In genomic region chr13:77180011-77180410, GRCh38 we compare ENCODE assay signal across 19 cellular contexts.
DNase-seq lines count a peak whose midpoint lies in the region; ATAC-seq lines count a peak whose summit lies in the region.
"Had no signal": no experiment of that assay in that cellular context is flagged by ENCODE, and none has a peak within 500 bp of the region (broad histone marks: within the 10 kb centered on the region; RNA-seq: fewer than 3 reads in every experiment).

No MANE protein-coding gene starts in this region.

- H2AFZ ChIP-seq in trophoblast cell (ENCODE audit: insufficient read depth, low read length, poor library complexity), result no peak overlapping the region
- H2AFZ ChIP-seq: GM23338 had no signal

- peaks cover 10% of the 10 kb centered on the region for H3K4me1 Mint-ChIP-seq in activated naive CD8-positive, alpha-beta T cell treated with anti-CD3 and anti-CD28 coated beads, Interleukin-2, amount 10 ng/mL, durations not matched to agents 7 days and 5 days
- H3K4me1 Mint-ChIP-seq in activated naive CD8-positive, alpha-beta T cell treated with anti-CD3 and anti-CD28 coated beads for 36 hours, result peaks cover 12% of the 10 kb centered on the region
- H3K4me1 Mint-ChIP-seq in T-helper 17 cell, result peaks cover 13% of the 10 kb centered on the region
- peaks cover 15% of the 10 kb centered on the region for H3K4me1 Mint-ChIP-seq in stimulated activated memory B cell treated with anti-CD40 and anti-IgM and Interleukin-4, amounts not matched to agents 10 μg/mL and 1 μg/mL and 100 μg/mL, for 72 hours
- H3K4me1 Mint-ChIP-seq: GM23338, H9 had no signal

- no peak overlapping the region for H2AK5ac ChIP-seq in trophoblast cell (ENCODE audit: low read length)

- no peaks in the 10 kb centered on the region for H3K27me3 Mint-ChIP-seq in activated naive CD8-positive, alpha-beta T cell treated with anti-CD3 and anti-CD28 coated beads, Interleukin-2, amount 10 ng/mL, durations not matched to agents 7 days and 5 days
- H3K27me3 Mint-ChIP-seq in activated naive CD8-positive, alpha-beta T cell treated with anti-CD3 and anti-CD28 coated beads for 36 hours, result no peaks in the 10 kb centered on the region
- H3K27me3 Mint-ChIP-seq in T-helper 17 cell, result no peaks in the 10 kb centered on the region
- no peaks in the 10 kb centered on the region for H3K27me3 Mint-ChIP-seq in stimulated activated memory B cell treated with anti-CD40 and anti-IgM and Interleukin-4, amounts not matched to agents 10 μg/mL and 1 μg/mL and 100 μg/mL, for 72 hours
- H3K27me3 Mint-ChIP-seq: CD4-positive, alpha-beta memory T cell had no signal

- H2BK12ac ChIP-seq in trophoblast cell (ENCODE audit: low read length), result no peak overlapping the region

- no CpG with 5 or more reads among the region's 4 CpGs for WGBS in trophoblast cell (ENCODE audit: extremely low coverage, insufficient coverage, insufficient read length)

- H3K4me1 ChIP-seq in trophoblast cell (ENCODE audit: control insufficient read depth in 1 of 2, insufficient read depth in 2 of 2, low read length in 2 of 2), result no peaks in the 10 kb centered on the region
- H3K4me1 ChIP-seq: A549 had no signal

- no peak overlapping the region for H3K18ac ChIP-seq in trophoblast cell (ENCODE audit: low read length)

- no peak overlapping the region for H3K27ac ChIP-seq in trophoblast cell (ENCODE audit: low read depth, low read length)
- H3K27ac ChIP-seq: A549 had no signal

- H4K91ac ChIP-seq in trophoblast cell (ENCODE audit: low read depth, low read length), result no peak overlapping the region

- no peak for DNase-seq in activated naive CD8-positive, alpha-beta T cell treated with anti-CD3 and anti-CD28 coated beads, Interleukin-2, amount 10 ng/mL, durations not matched to agents 7 days and 5 days
- DNase-seq in activated naive CD8-positive, alpha-beta T cell treated with anti-CD3 and anti-CD28 coated beads for 36 hours, result no peak
- DNase-seq in T-helper 17 cell (no peak), trophoblast cell (peak; percentile 69 to 87), DMS153 (lab: John Stamatoyannopoulos, UW) (no peak)
- DNase-seq in stimulated activated CD4-positive, alpha-beta T cell treated with anti-CD3 and anti-CD28 coated beads, Interleukin-4, amount 100 ng/mL, for 4 hours, result no peak
- DNase-seq: 8988T; ACHN; C1 segment of cervical spinal cord; Calu3; CD4-positive, alpha-beta memory T cell; COR-L47; DND-41; H9 had no signal

- no peak for ATAC-seq in activated naive CD8-positive, alpha-beta T cell treated with anti-CD3 and anti-CD28 coated beads, Interleukin-2, amount 10 ng/mL, durations not matched to agents 7 days and 5 days (ENCODE audit: low read depth)
- ATAC-seq in T-helper 17 cell (no peak), GM19035 (IDR thresholded peaks at IDR 0.05; ENCODE audit: unreplicated experiment) (no peak)
- no peak for ATAC-seq in stimulated activated memory B cell treated with anti-CD40 and anti-IgM and Interleukin-4, amounts not matched to agents 10 μg/mL and 1 μg/mL and 100 μg/mL, for 72 hours
- ATAC-seq: A549, GM23338, HCT116 had no signal

- H3K9me3 Mint-ChIP-seq in activated naive CD8-positive, alpha-beta T cell treated with anti-CD3 and anti-CD28 coated beads, Interleukin-2, amount 10 ng/mL, durations not matched to agents 7 days and 5 days, result no peaks in the 10 kb centered on the region
- no peaks in the 10 kb centered on the region for H3K9me3 Mint-ChIP-seq in activated naive CD8-positive, alpha-beta T cell treated with anti-CD3 and anti-CD28 coated beads for 36 hours
- H3K9me3 Mint-ChIP-seq in stimulated activated memory B cell treated with anti-CD40 and anti-IgM and Interleukin-4, amounts not matched to agents 10 μg/mL and 1 μg/mL and 100 μg/mL, for 72 hours, result no peaks in the 10 kb centered on the region
- H3K9me3 Mint-ChIP-seq: CD4-positive, alpha-beta memory T cell; GM23338; H9 had no signal

- H3K27ac Mint-ChIP-seq in activated naive CD8-positive, alpha-beta T cell treated with anti-CD3 and anti-CD28 coated beads, Interleukin-2, amount 10 ng/mL, durations not matched to agents 7 days and 5 days, result peak overlapping the region; percentile 50
- no peak overlapping the region for H3K27ac Mint-ChIP-seq in activated naive CD8-positive, alpha-beta T cell treated with anti-CD3 and anti-CD28 coated beads for 36 hours
- H3K27ac Mint-ChIP-seq in T-helper 17 cell, result peak overlapping the region; percentile 56
- H3K27ac Mint-ChIP-seq in stimulated activated memory B cell treated with anti-CD40 and anti-IgM and Interleukin-4, amounts not matched to agents 10 μg/mL and 1 μg/mL and 100 μg/mL, for 72 hours, result peak overlapping the region; percentile 46

- H4K12ac ChIP-seq in trophoblast cell (ENCODE audit: low read depth, low read length), result no peak overlapping the region

- no peak overlapping the region for H3K4me3 Mint-ChIP-seq in activated naive CD8-positive, alpha-beta T cell treated with anti-CD3 and anti-CD28 coated beads, Interleukin-2, amount 10 ng/mL, durations not matched to agents 7 days and 5 days
- H3K4me3 Mint-ChIP-seq in activated naive CD8-positive, alpha-beta T cell treated with anti-CD3 and anti-CD28 coated beads for 36 hours, result no peak overlapping the region
- H3K4me3 Mint-ChIP-seq in T-helper 17 cell, result no peak overlapping the region
- H3K4me3 Mint-ChIP-seq in stimulated activated memory B cell treated with anti-CD40 and anti-IgM and Interleukin-4, amounts not matched to agents 10 μg/mL and 1 μg/mL and 100 μg/mL, for 72 hours, result no peak overlapping the region
- H3K4me3 Mint-ChIP-seq: CD4-positive, alpha-beta memory T cell; GM23338; H9 had no signal

- no peak overlapping the region for H3K4me3 ChIP-seq in trophoblast cell (ENCODE audit: low read depth, low read length)
- H3K4me3 ChIP-seq: A549, GM23338 had no signal

- no peaks in the 10 kb centered on the region for H3K27me3 ChIP-seq in trophoblast cell (ENCODE audit: insufficient read depth, low read length)

- H3K4ac ChIP-seq in trophoblast cell (ENCODE audit: low read depth, low read length), result no peak overlapping the region

- no peak overlapping the region for H3K4me2 ChIP-seq in trophoblast cell (ENCODE audit: low read length)
- H3K4me2 ChIP-seq: A549, GM23338 had no signal

- H3K36me3 Mint-ChIP-seq in activated naive CD8-positive, alpha-beta T cell treated with anti-CD3 and anti-CD28 coated beads, Interleukin-2, amount 10 ng/mL, durations not matched to agents 7 days and 5 days, result peaks cover 31% of the 10 kb centered on the region
- peaks cover 43% of the 10 kb centered on the region for H3K36me3 Mint-ChIP-seq in activated naive CD8-positive, alpha-beta T cell treated with anti-CD3 and anti-CD28 coated beads for 36 hours
- peaks cover 9% of the 10 kb centered on the region for H3K36me3 Mint-ChIP-seq in T-helper 17 cell (ENCODE audit: low read depth)
- peaks cover 35% of the 10 kb centered on the region for H3K36me3 Mint-ChIP-seq in stimulated activated memory B cell treated with anti-CD40 and anti-IgM and Interleukin-4, amounts not matched to agents 10 μg/mL and 1 μg/mL and 100 μg/mL, for 72 hours

- H4K8ac ChIP-seq in trophoblast cell (ENCODE audit: low read depth, low read length), result no peak overlapping the region

- H3K79me1 ChIP-seq in trophoblast cell (ENCODE audit: low read length), result peaks cover 2% of the 10 kb centered on the region

- no peaks in the 10 kb centered on the region for H3K79me2 ChIP-seq in trophoblast cell (ENCODE audit: control insufficient read depth, insufficient read depth, low read length, poor library complexity)

- no peak overlapping the region for H3K14ac ChIP-seq in trophoblast cell (ENCODE audit: low read length)

- H2BK120ac ChIP-seq in trophoblast cell (ENCODE audit: insufficient read depth, low read length, poor library complexity), result no peak overlapping the region

- no peak overlapping the region for H3K9ac ChIP-seq in trophoblast cell (ENCODE audit: low read length)

- no peak overlapping the region for H3K23ac ChIP-seq in trophoblast cell (ENCODE audit: low read length)

- POLR2A ChIA-PET in activated naive CD8-positive, alpha-beta T cell treated with anti-CD3 and anti-CD28 coated beads, Interleukin-2, amount 10 ng/mL, durations not matched to agents 7 days and 5 days (lab: Charles Lee), result no interaction called here

- H3K9me3 ChIP-seq in T-helper 17 cell (ENCODE audit: control insufficient read depth, low read length, poor library complexity, severe bottlenecking) (no peaks in the 10 kb centered on the region), trophoblast cell (ENCODE audit: insufficient read depth, low read depth, low read length) (no peaks in the 10 kb centered on the region)
- H3K9me3 ChIP-seq: A549 had no signal

- peaks cover 5 to 9% of the 10 kb centered on the region in 2 experiments for H3K36me3 ChIP-seq in trophoblast cell (ENCODE audit: control insufficient read depth in 1 of 2, insufficient read depth in 2 of 2, low read length in 2 of 2)

- H2BK5ac ChIP-seq in trophoblast cell (ENCODE audit: low read depth, low read length, poor library complexity), result no peak overlapping the region

Comparison
In these comparisons a context has a peak if more than half of its experiments do, and no peak if none do; other contexts are left out.
1. DNase-seq: peak in trophoblast cell (2 of 2); none in activated naive CD8-positive, alpha-beta T cell treated with anti-CD3 and anti-CD28 coated beads, Interleukin-2, amount 10 ng/mL, durations not matched to agents 7 days and 5 days (single experiment), activated naive CD8-positive, alpha-beta T cell treated with anti-CD3 and anti-CD28 coated beads for 36 hours (single experiment), T-helper 17 cell (0 of 3), stimulated activated CD4-positive, alpha-beta T cell treated with anti-CD3 and anti-CD28 coated beads, Interleukin-4, amount 100 ng/mL, for 4 hours (0 of 2) and DMS153 (single experiment).